Comparison of ENCODE assay signal across 23 cellular contexts in the genomic region with DNA sequence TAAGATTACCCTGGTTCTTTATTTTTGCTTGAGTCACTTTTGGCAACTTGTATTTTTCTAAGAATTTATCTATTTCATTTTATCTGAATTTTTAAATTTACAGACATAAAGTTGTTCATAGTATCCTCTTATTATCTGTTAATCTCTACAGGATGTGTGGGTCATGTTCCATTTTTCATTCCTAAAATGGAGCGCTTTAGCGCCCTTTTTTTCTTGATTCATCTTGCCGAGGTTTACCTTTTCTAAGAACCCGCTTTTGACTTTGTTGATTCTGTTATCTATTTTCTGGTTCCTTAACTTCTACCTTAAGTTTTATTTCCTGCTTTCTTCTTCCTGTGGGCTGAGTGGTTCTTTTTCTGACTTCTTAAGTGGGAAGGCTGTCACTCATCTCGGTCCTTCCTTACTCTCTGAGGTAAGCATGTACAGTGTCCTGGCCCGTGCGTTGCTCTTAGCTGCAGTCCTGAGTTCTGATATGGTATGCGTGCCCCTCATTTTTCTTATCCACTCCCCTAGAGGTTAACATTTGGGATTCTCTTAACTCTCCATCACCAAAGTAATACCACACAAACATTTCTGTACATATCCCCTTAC.
A peak's percentile ranks its signal among the peaks of the same experiment; 100 is the strongest.
DNase-seq lines count a peak whose midpoint lies in the region; ATAC-seq and TF ChIP-seq lines count a peak whose summit lies in the region.
"Had no signal": no experiment of that assay in that cellular context is flagged by ENCODE, and none has a peak within 500 bp of the region (broad histone marks: within the 10 kb centered on the region; RNA-seq: fewer than 3 reads in every experiment).

No MANE protein-coding gene starts in this region.

- H3K27ac ChIP-seq in heart right ventricle: no peak overlapping the region
- H3K27ac ChIP-seq: C4-2B, colonic mucosa, foreskin keratinocyte, prostate gland, thoracic aorta, VCaP had no signal

- H3K9me3 Mint-ChIP-seq in T-helper 2 cell treated with Interferon-gamma antibody and Interleukin-4, amounts not matched to agents 5 μg/mL and 100 μg/mL, for 36 hours: peaks cover 18% of the 10 kb centered on the region
- H3K9me3 Mint-ChIP-seq in activated naive CD8-positive, alpha-beta T cell (ENCODE audit: low read depth): peaks cover 14% of the 10 kb centered on the region
- H3K9me3 Mint-ChIP-seq: stimulated activated memory B cell treated with anti-CD40 and anti-IgM and Interleukin-4, amounts not matched to agents 10 μg/mL and 1 μg/mL and 100 μg/mL, for 72 hours had no signal

- intact Hi-C loops in heart right ventricle (cut with DNase I): no loop called here

- no peak for TF ChIP-seq CTCF in heart right ventricle (IDR thresholded peaks at IDR 0.05)

- peaks cover 23% of the 10 kb centered on the region for H3K4me1 Mint-ChIP-seq in T-helper 2 cell treated with Interferon-gamma antibody and Interleukin-4, amounts not matched to agents 5 μg/mL and 100 μg/mL, for 36 hours (ENCODE audit: low read depth)
- peaks cover 29% of the 10 kb centered on the region for H3K4me1 Mint-ChIP-seq in activated naive CD8-positive, alpha-beta T cell (ENCODE audit: low read depth)
- H3K4me1 Mint-ChIP-seq: stimulated activated memory B cell treated with anti-CD40 and anti-IgM and Interleukin-4, amounts not matched to agents 10 μg/mL and 1 μg/mL and 100 μg/mL, for 72 hours had no signal

- no peak for ATAC-seq in heart right ventricle
- ATAC-seq: esophagus mucosa; foreskin keratinocyte; left cardiac atrium; stimulated activated memory B cell treated with anti-CD40 and anti-IgM and Interleukin-4, amounts not matched to agents 10 μg/mL and 1 μg/mL and 100 μg/mL, for 72 hours had no signal

- peak overlapping the region; percentile 9 for H3K4me3 Mint-ChIP-seq in T-helper 2 cell treated with Interferon-gamma antibody and Interleukin-4, amounts not matched to agents 5 μg/mL and 100 μg/mL, for 36 hours
- peak overlapping the region; percentile 81 for H3K4me3 Mint-ChIP-seq in activated naive CD8-positive, alpha-beta T cell
- H3K4me3 Mint-ChIP-seq: stimulated activated memory B cell treated with anti-CD40 and anti-IgM and Interleukin-4, amounts not matched to agents 10 μg/mL and 1 μg/mL and 100 μg/mL, for 72 hours had no signal

- 86 to 91% methylated on average over 8 of the region's 8 CpGs for WGBS in heart right ventricle, 2 donors

- no peaks in the 10 kb centered on the region for H3K27me3 Mint-ChIP-seq in T-helper 2 cell treated with Interferon-gamma antibody and Interleukin-4, amounts not matched to agents 5 μg/mL and 100 μg/mL, for 36 hours (ENCODE audit: low read depth)
- H3K27me3 Mint-ChIP-seq in activated naive CD8-positive, alpha-beta T cell: no peaks in the 10 kb centered on the region

- no peaks in the 10 kb centered on the region for H3K4me1 ChIP-seq in heart right ventricle
- H3K4me1 ChIP-seq: colonic mucosa, HAP-1 had no signal

- no peaks in the 10 kb centered on the region for H3K36me3 ChIP-seq in heart right ventricle
- H3K36me3 ChIP-seq: colonic mucosa, HAP-1, prostate gland, thoracic aorta had no signal

- H3K9me3 ChIP-seq in heart right ventricle: peaks cover 0 to 18% (median 8%) of the 10 kb centered on the region in 11 donors
- H3K9me3 ChIP-seq: colonic mucosa, HAP-1, prostate gland, thoracic aorta had no signal

- H3K36me3 Mint-ChIP-seq in T-helper 2 cell treated with Interferon-gamma antibody and Interleukin-4, amounts not matched to agents 5 μg/mL and 100 μg/mL, for 36 hours (ENCODE audit: low read depth): peaks cover 9% of the 10 kb centered on the region
- H3K36me3 Mint-ChIP-seq in activated naive CD8-positive, alpha-beta T cell: peaks cover 17% of the 10 kb centered on the region
- H3K36me3 Mint-ChIP-seq: stimulated activated memory B cell treated with anti-CD40 and anti-IgM and Interleukin-4, amounts not matched to agents 10 μg/mL and 1 μg/mL and 100 μg/mL, for 72 hours had no signal

- H3K27ac Mint-ChIP-seq in T-helper 2 cell treated with Interferon-gamma antibody and Interleukin-4, amounts not matched to agents 5 μg/mL and 100 μg/mL, for 36 hours: peak overlapping the region; percentile 62
- H3K27ac Mint-ChIP-seq in activated naive CD8-positive, alpha-beta T cell: peak overlapping the region; percentile 56
- H3K27ac Mint-ChIP-seq: stimulated activated memory B cell treated with anti-CD40 and anti-IgM and Interleukin-4, amounts not matched to agents 10 μg/mL and 1 μg/mL and 100 μg/mL, for 72 hours had no signal

- peak; percentile 10 for DNase-seq in stimulated activated CD4-positive, alpha-beta T cell treated with anti-CD3 and anti-CD28 coated beads, Interleukin-4, amount 100 ng/mL, for 24 hours
- DNase-seq in stimulated activated CD4-positive, alpha-beta T cell treated with anti-CD3 and anti-CD28 coated beads, Interleukin-12 subunit alpha, Interleukin-12 subunit beta, amount 100 ng/mL, for 4 hours: no peak
- peak; percentile 11 for DNase-seq in T-helper 2 cell treated with Interferon-gamma antibody and Interleukin-4, amounts not matched to agents 5 μg/mL and 100 μg/mL, for 36 hours (ENCODE audit: low spot score)
- DNase-seq in hippocampal formation (lab: John Stamatoyannopoulos, UW) (no peak), heart right ventricle (no peak), NCI-H1048 (lab: John Stamatoyannopoulos, UW) (no peak)
- DNase-seq: colonic mucosa; DMS 273 treated with DMSO at 0.1 percent for 48 hours; foreskin keratinocyte; left cardiac atrium; mammary epithelial cell; NCI-H1092 treated with DMSO at 0.1 percent for 48 hours; NCI-H1930; NCI-H526 treated with DMSO at 0.1 percent for 48 hours; stimulated activated CD4-positive, alpha-beta T cell treated with anti-CD3 and anti-CD28 coated beads, Interleukin-2, amount 100 ng/mL, for 24 hours had no signal

- H3K27me3 ChIP-seq in heart right ventricle: peaks cover 0 to 12% (median 0%) of the 10 kb centered on the region in 7 donors
- H3K27me3 ChIP-seq: colonic mucosa, foreskin keratinocyte had no signal

- no peak overlapping the region for H3K4me3 ChIP-seq in heart right ventricle
- H3K4me3 ChIP-seq: colonic mucosa, HAP-1, prostate gland, thoracic aorta had no signal

Comparison
In these comparisons a context has a peak if more than half of its experiments do, and no peak if none do; other contexts are left out.
1. DNase-seq: peak in stimulated activated CD4-positive, alpha-beta T cell treated with anti-CD3 and anti-CD28 coated beads, Interleukin-4, amount 100 ng/mL, for 24 hours (single experiment) and T-helper 2 cell treated with Interferon-gamma antibody and Interleukin-4, amounts not matched to agents 5 μg/mL and 100 μg/mL, for 36 hours (single experiment); none in stimulated activated CD4-positive, alpha-beta T cell treated with anti-CD3 and anti-CD28 coated beads, Interleukin-12 subunit alpha, Interleukin-12 subunit beta, amount 100 ng/mL, for 4 hours (single experiment), hippocampal formation (0 of 2), heart right ventricle (0 of 2) and NCI-H1048 (single experiment).